Comparison of ENCODE assay signal across 11 cellular contexts in genomic region chr11:33772300-33772699, GRCh38. TPM values are rescaled to one million over a fixed set of nuclear protein-coding genes. Genes with fewer than 3 reads are reported as not detected.
DNase-seq lines count a peak whose midpoint lies in the region; ATAC-seq, FAIRE-seq and TF ChIP-seq lines count a peak whose summit lies in the region.
"Had no signal": no experiment of that assay in that cellular context is flagged by ENCODE, and none has a peak within 500 bp of the region (broad histone marks: within the 10 kb centered on the region; RNA-seq: fewer than 3 reads in every experiment).

No MANE protein-coding gene starts in this region.

- H3K9ac ChIP-seq in endodermal cell (ENCODE audit: extremely low read depth, low read length, poor library complexity, severe bottlenecking) = no peak overlapping the region

- no peak overlapping the region for H3K27ac Mint-ChIP-seq in stimulated activated naive CD8-positive, alpha-beta T cell treated with anti-CD3 and anti-CD28 coated beads, Interleukin-15, Interleukin-2, amounts not matched to agents 100 ng/mL and 50 ng/mL, for 24 hours
- no peak overlapping the region for H3K27ac Mint-ChIP-seq in stimulated activated naive CD8-positive, alpha-beta T cell treated with anti-CD3 and anti-CD28 coated beads, Interleukin-15, amount 100 ng/mL, for 72 hours
- peak overlapping the region in 3 of 6 donors; percentile 10 to 87 (median 79) for H3K27ac Mint-ChIP-seq in immature natural killer cell
- H3K27ac Mint-ChIP-seq in endodermal cell = no peak overlapping the region

- no peaks in the 10 kb centered on the region for H3K9me3 Mint-ChIP-seq in stimulated activated naive CD8-positive, alpha-beta T cell treated with anti-CD3 and anti-CD28 coated beads, Interleukin-15, Interleukin-2, amounts not matched to agents 100 ng/mL and 50 ng/mL, for 24 hours
- no peaks in the 10 kb centered on the region for H3K9me3 Mint-ChIP-seq in stimulated activated naive CD8-positive, alpha-beta T cell treated with anti-CD3 and anti-CD28 coated beads, Interleukin-15, amount 100 ng/mL, for 72 hours
- H3K9me3 Mint-ChIP-seq in immature natural killer cell (no peaks in the 10 kb centered on the region), endodermal cell (no peaks in the 10 kb centered on the region)

- DNase-seq in stimulated activated naive CD8-positive, alpha-beta T cell treated with anti-CD3 and anti-CD28 coated beads, Interleukin-15, amount 100 ng/mL, for 72 hours = no peak
- DNase-seq in RCC 7860 (ENCODE audit: low spot score) (peak; percentile 52), immature natural killer cell (no peak), mesenteric fat pad (ENCODE audit: low spot score) (no peak), CD1c-positive myeloid dendritic cell (ENCODE audit: extremely low spot score) (no peak), endodermal cell (no peak)
- DNase-seq: NCI-H510A treated with DMSO at 0.1 percent for 48 hours; stimulated activated CD4-positive, alpha-beta T cell treated with anti-CD3 and anti-CD28 coated beads, Interleukin-4, amount 100 ng/mL, for 4 hours had no signal

- H3K27me3 ChIP-seq in endodermal cell (ENCODE audit: control insufficient read depth, insufficient read depth, low read length, poor library complexity, severe bottlenecking) = peaks cover 35% of the 10 kb centered on the region

- peaks cover 22% of the 10 kb centered on the region for H3K36me3 Mint-ChIP-seq in stimulated activated naive CD8-positive, alpha-beta T cell treated with anti-CD3 and anti-CD28 coated beads, Interleukin-15, Interleukin-2, amounts not matched to agents 100 ng/mL and 50 ng/mL, for 24 hours (ENCODE audit: low read depth)
- H3K36me3 Mint-ChIP-seq in immature natural killer cell (peaks cover 9 to 16% (median 12%) of the 10 kb centered on the region in 3 donors), endodermal cell (ENCODE audit: low read depth) (peaks cover 7% of the 10 kb centered on the region)

- TF ChIP-seq CTCF in endodermal cell (conservative IDR thresholded peaks at IDR 0.05) = no peak

- H3K4me1 ChIP-seq in endodermal cell (ENCODE audit: control insufficient read depth, insufficient read depth, low read length) = no peaks in the 10 kb centered on the region

- ATAC-seq in stimulated activated naive CD8-positive, alpha-beta T cell treated with anti-CD3 and anti-CD28 coated beads, Interleukin-15, amount 100 ng/mL, for 72 hours = no peak
- ATAC-seq in HG03439 (IDR thresholded peaks at IDR 0.05; ENCODE audit: unreplicated experiment) = no peak

- peak overlapping the region; percentile 53 for H3K4me3 Mint-ChIP-seq in stimulated activated naive CD8-positive, alpha-beta T cell treated with anti-CD3 and anti-CD28 coated beads, Interleukin-15, Interleukin-2, amounts not matched to agents 100 ng/mL and 50 ng/mL, for 24 hours
- H3K4me3 Mint-ChIP-seq in stimulated activated naive CD8-positive, alpha-beta T cell treated with anti-CD3 and anti-CD28 coated beads, Interleukin-15, amount 100 ng/mL, for 72 hours = peak overlapping the region in 1 of 2 donors; percentile 93
- H3K4me3 Mint-ChIP-seq in immature natural killer cell = peak overlapping the region; percentile 78 to 97 (median 97)
- no peak overlapping the region for H3K4me3 Mint-ChIP-seq in endodermal cell

- peaks cover 43% of the 10 kb centered on the region for H3K4me1 Mint-ChIP-seq in stimulated activated naive CD8-positive, alpha-beta T cell treated with anti-CD3 and anti-CD28 coated beads, Interleukin-15, Interleukin-2, amounts not matched to agents 100 ng/mL and 50 ng/mL, for 24 hours (ENCODE audit: low read depth)
- peaks cover 38% of the 10 kb centered on the region for H3K4me1 Mint-ChIP-seq in stimulated activated naive CD8-positive, alpha-beta T cell treated with anti-CD3 and anti-CD28 coated beads, Interleukin-15, amount 100 ng/mL, for 72 hours
- H3K4me1 Mint-ChIP-seq in immature natural killer cell (peaks cover 35 to 46% of the 10 kb centered on the region in 2 donors), endodermal cell (peaks cover 6% of the 10 kb centered on the region)

- 94% methylated on average over 4 of the region's 4 CpGs for WGBS in endodermal cell (ENCODE audit: insufficient coverage in 1 of 2, insufficient read length in 1 of 2), 2 experiments

- no peak overlapping the region for H3K27ac ChIP-seq in endodermal cell (ENCODE audit: low read depth, low read length)
- H3K27ac ChIP-seq: neutrophil had no signal

- H3K36me3 ChIP-seq in endodermal cell (ENCODE audit: control insufficient read depth, insufficient read depth, low read length) = peaks cover 7% of the 10 kb centered on the region

- FAIRE-seq in RCC 7860 (lab: Jason Lieb, UNC) = no peak

- H3K27me3 Mint-ChIP-seq in stimulated activated naive CD8-positive, alpha-beta T cell treated with anti-CD3 and anti-CD28 coated beads, Interleukin-15, Interleukin-2, amounts not matched to agents 100 ng/mL and 50 ng/mL, for 24 hours = peaks cover 11% of the 10 kb centered on the region
- peaks cover 19% of the 10 kb centered on the region for H3K27me3 Mint-ChIP-seq in stimulated activated naive CD8-positive, alpha-beta T cell treated with anti-CD3 and anti-CD28 coated beads, Interleukin-15, amount 100 ng/mL, for 72 hours
- H3K27me3 Mint-ChIP-seq in immature natural killer cell (ENCODE audit: low read depth in 3 of 3) (peaks cover 7 to 12% (median 9%) of the 10 kb centered on the region in 3 donors), endodermal cell (ENCODE audit: insufficient read depth) (peaks cover 37% of the 10 kb centered on the region)

- no peaks in the 10 kb centered on the region for H3K9me3 ChIP-seq in endodermal cell (ENCODE audit: control insufficient read depth, low read length)
- H3K9me3 ChIP-seq: neutrophil had no signal

- H3K4me3 ChIP-seq in endodermal cell (ENCODE audit: low read length) = no peak overlapping the region

RNA-seq across cellular contexts. Expression of gene FBXO3, which starts 2.0 kb away (rescaled TPM):
- 10 to 100 TPM; 33.5 to 46.9 (median 36.9) TPM for polyA plus RNA-seq in immature natural killer cell
- 26.4 TPM for total RNA-seq in mesenteric fat pad
- 10 to 100 TPM; 12.8 to 15.0 TPM for total RNA-seq in endodermal cell
- 30.7 TPM for polyA plus RNA-seq in endodermal cell (2013, experiment 1 of 2)
- polyA plus RNA-seq in endodermal cell (2013, experiment 2 of 2) = 28.3 TPM

RNA-seq across cellular contexts. Expression of gene CD59, which starts 36.1 kb away (rescaled TPM):
- polyA plus RNA-seq in immature natural killer cell = 10 to 100 TPM; 46.9 to 70.7 (median 54.9) TPM
- total RNA-seq in mesenteric fat pad (659 TPM), endodermal cell (100 to 1,000 TPM; 111 to 142 TPM)
- polyA plus RNA-seq in endodermal cell (2013, experiment 1 of 2) = 89.8 TPM
- polyA plus RNA-seq in endodermal cell (2013, experiment 2 of 2) = 75.8 TPM
